ENCODE assay signal across 28 cellular contexts in genomic region chr10:12940791-12941190, GRCh38.
"Had no signal": no experiment of that assay in that cellular context is flagged by ENCODE, and none has a peak within 500 bp of the region (broad histone marks: within the 10 kb centered on the region; RNA-seq: fewer than 3 reads in every experiment).

No MANE protein-coding gene starts in this region.

- H3K4me3 Mint-ChIP-seq: immature natural killer cell; naive B cell; natural killer cell; nephron progenitor cell; neural progenitor cell; stimulated activated memory B cell treated with anti-CD40 and anti-IgM and Interleukin-4, amounts not matched to agents 10 μg/mL and 1 μg/mL and 100 μg/mL, for 72 hours; stimulated activated naive CD8-positive, alpha-beta T cell treated with anti-CD3 and anti-CD28 coated beads, Interleukin-15, amount 100 ng/mL, for 72 hours had no signal

- H3K36me3 ChIP-seq: left lung, neural progenitor cell, neutrophil, ovary, right atrium auricular region, right lobe of liver, transverse colon, upper lobe of right lung had no signal

- H3K4me2 ChIP-seq: neural progenitor cell had no signal

- H3K4me1 ChIP-seq: left lung, neural progenitor cell, right atrium auricular region, right lobe of liver, transverse colon, upper lobe of right lung had no signal

- H3K36me3 Mint-ChIP-seq: immature natural killer cell; naive B cell; natural killer cell; neural progenitor cell; stimulated activated memory B cell treated with anti-CD40 and anti-IgM and Interleukin-4, amounts not matched to agents 10 μg/mL and 1 μg/mL and 100 μg/mL, for 72 hours had no signal

- H3K4me3 ChIP-seq: left lung, lung, neural progenitor cell, ovary, right atrium auricular region, right lobe of liver, smooth muscle cell, transverse colon, upper lobe of right lung had no signal

- H3K9me3 Mint-ChIP-seq: immature natural killer cell; natural killer cell; neural progenitor cell; stimulated activated memory B cell treated with anti-CD40 and anti-IgM and Interleukin-4, amounts not matched to agents 10 μg/mL and 1 μg/mL and 100 μg/mL, for 72 hours; stimulated activated naive CD8-positive, alpha-beta T cell treated with anti-CD3 and anti-CD28 coated beads, Interleukin-15, amount 100 ng/mL, for 72 hours had no signal

- H3K9me3 ChIP-seq: left lung, neutrophil, ovary, right atrium auricular region, right lobe of liver, transverse colon, upper lobe of right lung had no signal

- H3K4me1 Mint-ChIP-seq: immature natural killer cell; naive B cell; natural killer cell; neural progenitor cell; stimulated activated memory B cell treated with anti-CD40 and anti-IgM and Interleukin-4, amounts not matched to agents 10 μg/mL and 1 μg/mL and 100 μg/mL, for 72 hours; stimulated activated naive CD8-positive, alpha-beta T cell treated with anti-CD3 and anti-CD28 coated beads, Interleukin-15, amount 100 ng/mL, for 72 hours had no signal

- H2AFZ ChIP-seq: neural progenitor cell had no signal

- DNase-seq: hypothalamus; immature natural killer cell; kidney; left colon; left lung; midbrain; naive B cell; natural killer cell; nephron progenitor cell; occipital lobe; ovary; right lobe of liver; stimulated activated CD4-positive, alpha-beta T cell treated with anti-CD3 and anti-CD28 coated beads, Interleukin-1b, Interleukin-23, amount 100 ng/mL, for 48 hours; stimulated activated CD4-positive, alpha-beta T cell treated with anti-CD3 and anti-CD28 coated beads, Interleukin-2, amount 100 ng/mL, for 48 hours; stimulated activated CD4-positive, alpha-beta T cell treated with anti-CD3 and anti-CD28 coated beads, Interleukin-4, amount 100 ng/mL, for 4 hours; stimulated activated CD8-positive, alpha-beta memory T cell treated with anti-CD3 and anti-CD28 coated beads, Interleukin-4, amount 100 ng/mL, for 48 hours; stimulated activated naive CD4-positive, alpha-beta T cell treated with Interleukin-2 at 50 U/mL for 16 hours; stimulated activated naive CD8-positive, alpha-beta T cell treated with anti-CD3 and anti-CD28 coated beads, Interleukin-15, amount 100 ng/mL, for 72 hours; substantia nigra; transverse colon; upper lobe of right lung had no signal

- H3K9ac ChIP-seq: neural progenitor cell had no signal

- ATAC-seq: left colon; left lung; natural killer cell; right lobe of liver; stimulated activated memory B cell treated with anti-CD40 and anti-IgM and Interleukin-4, amounts not matched to agents 10 μg/mL and 1 μg/mL and 100 μg/mL, for 72 hours; stimulated activated naive CD8-positive, alpha-beta T cell treated with anti-CD3 and anti-CD28 coated beads, Interleukin-15, amount 100 ng/mL, for 72 hours; upper lobe of right lung had no signal

- H3K27me3 ChIP-seq: left lung, neural progenitor cell, neutrophil, ovary, right atrium auricular region, right lobe of liver, transverse colon, upper lobe of right lung had no signal

- H3K27ac ChIP-seq: left lung, neural progenitor cell, neutrophil, ovary, right atrium auricular region, right lobe of liver, transverse colon, upper lobe of right lung had no signal

- H3K27me3 Mint-ChIP-seq: progenitor cell of endocrine pancreas had no signal

- H3K27ac Mint-ChIP-seq: immature natural killer cell; natural killer cell; nephron progenitor cell; neural progenitor cell; progenitor cell of endocrine pancreas; stimulated activated memory B cell treated with anti-CD40 and anti-IgM and Interleukin-4, amounts not matched to agents 10 μg/mL and 1 μg/mL and 100 μg/mL, for 72 hours; stimulated activated naive CD8-positive, alpha-beta T cell treated with anti-CD3 and anti-CD28 coated beads, Interleukin-15, amount 100 ng/mL, for 72 hours had no signal
